8 cellular contexts compared by ENCODE assay signal in the genomic region with DNA sequence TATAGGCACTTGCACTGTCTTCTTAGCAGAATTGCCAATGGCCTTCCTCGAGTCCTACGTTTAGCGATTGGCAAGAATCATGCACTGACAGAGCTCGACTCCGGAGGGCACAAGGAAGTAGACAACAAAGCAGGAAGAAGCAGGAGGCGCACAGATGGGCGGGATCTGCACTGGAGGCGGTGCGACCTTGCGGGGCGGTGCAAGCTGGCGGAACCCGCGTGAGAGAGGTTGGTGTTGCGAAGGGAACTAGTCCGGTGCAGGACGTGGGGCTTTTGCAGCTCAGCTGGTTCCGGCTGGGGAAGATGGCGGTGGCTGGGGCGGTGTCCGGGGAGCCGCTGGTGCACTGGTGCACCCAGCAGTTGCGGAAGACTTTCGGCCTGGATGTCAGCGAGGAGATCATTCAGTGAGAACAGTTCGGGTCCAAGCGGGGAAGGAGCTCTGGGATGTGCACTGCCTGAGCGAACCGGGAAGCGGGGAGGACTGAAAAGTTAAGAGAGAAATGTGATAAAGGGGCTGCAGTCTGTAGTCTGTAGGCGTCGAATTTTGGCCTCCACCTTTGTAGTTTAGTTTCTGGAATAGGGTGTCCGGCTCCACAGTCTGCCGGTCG. TPM values are rescaled to one million over a fixed set of nuclear protein-coding genes. Genes with fewer than 3 reads are reported as not detected.
DNase-seq lines count a peak whose midpoint lies in the region; ATAC-seq and TF ChIP-seq lines count a peak whose summit lies in the region.

TRIP4 (plus strand) TSS at position 275 of the 607 bp plus-strand sequence; CDS start at position 303, 28 bp downstream.

- H3K27me3 ChIP-seq in testis, result no peaks in the 10 kb centered on the region

- intact Hi-C loops in testis (cut with DNase I; ENCODE audit: low total_unique reads), result no loop called here

- no peaks in the 10 kb centered on the region for H3K9me3 Mint-ChIP-seq in activated naive CD4-positive, alpha-beta T cell treated with anti-CD3 and anti-CD28 coated beads, Interleukin-2, amount 50 U/mL, for 24 hours

- POLR2A ChIA-PET in HEK293T (lab: Yijun Ruan, JAX), result interaction anchor here (0.6 to 2.2 kb wide), 10 partner anchors 9 to 1147 kb away, joined by 3 to 7 read pairs (median 4); partner anchors contain the start of genes PPIB and ZNF609

- peak within 1 kb of the TSS; percentile 74 to 79 for H3K4me3 ChIP-seq in testis

- H3K4me1 Mint-ChIP-seq in activated naive CD4-positive, alpha-beta T cell treated with anti-CD3 and anti-CD28 coated beads, Interleukin-2, amount 50 U/mL, for 24 hours, result peaks cover 17% of the 10 kb centered on the region

- H3K4me3 Mint-ChIP-seq in activated naive CD4-positive, alpha-beta T cell treated with anti-CD3 and anti-CD28 coated beads, Interleukin-2, amount 50 U/mL, for 24 hours, result peak within 1 kb of the TSS; percentile 95

- peaks cover 4% of the 10 kb centered on the region for H3K36me3 Mint-ChIP-seq in activated naive CD4-positive, alpha-beta T cell treated with anti-CD3 and anti-CD28 coated beads, Interleukin-2, amount 50 U/mL, for 24 hours

- H3K27ac Mint-ChIP-seq in activated naive CD4-positive, alpha-beta T cell treated with anti-CD3 and anti-CD28 coated beads, Interleukin-2, amount 50 U/mL, for 24 hours, result peak within 1 kb of the TSS; percentile 89

- no peak for TF ChIP-seq POLR2A in testis (IDR thresholded peaks at IDR 0.05)

- no peaks in the 10 kb centered on the region for H3K9me3 ChIP-seq in testis

- ATAC-seq in SK-N-SH treated with all-trans-retinoic acid at 6 μM for 48 hours (peak; percentile 100), omental fat pad (ENCODE audit: low FRiP score) (peak; percentile 99)

- H3K27ac ChIP-seq in testis, result peak within 1 kb of the TSS; percentile 8 to 78

- peak; percentile 95 for DNase-seq in GM03348 (ENCODE audit: low spot score)
- DNase-seq in HEK293T (ENCODE audit: extremely low spot score), result peak; percentile 85
- DNase-seq in MV-4-11 (lab: John Stamatoyannopoulos, UW), result peak; percentile 97
- DNase-seq in glomerular visceral epithelial cell (ENCODE audit: extremely low spot score), result peak; percentile 97
- DNase-seq in omental fat pad (ENCODE audit: low spot score), result peak; percentile 77
- peak; percentile 97 for DNase-seq in testis

- no peaks in the 10 kb centered on the region for H3K36me3 ChIP-seq in testis (ENCODE audit: low read depth, missing control alignments)

- H3K27me3 Mint-ChIP-seq in activated naive CD4-positive, alpha-beta T cell treated with anti-CD3 and anti-CD28 coated beads, Interleukin-2, amount 50 U/mL, for 24 hours, result no peaks in the 10 kb centered on the region

- CTCF ChIA-PET in HEK293T (lab: Yijun Ruan, JAX), result no interaction called here

- TF ChIP-seq CTCF in omental fat pad (IDR thresholded peaks at IDR 0.05) (no peak), testis (IDR thresholded peaks at IDR 0.05) (peak in 1 of 3 experiments; percentile 16)

- H3K4me1 ChIP-seq in testis, result no peaks in the 10 kb centered on the region

- 1% methylated on average over 35 of the region's 35 CpGs for WGBS in testis, 2 donors

TF ChIP-seq in HEK293T, 16 proteins besides CTCF, POLR2A, EP300 and RAD21:
- TF ChIP-seq FOXM1 (IDR thresholded peaks at IDR 0.05; ENCODE audit: borderline replicate concordance) (peak; percentile 86; the same call in 1 of the 2 replicates), BHLHE40 (IDR thresholded peaks at IDR 0.05; ENCODE audit: borderline replicate concordance) (no peak), ELF4 (IDR thresholded peaks at IDR 0.05) (peak; percentile 77), HDGF (IDR thresholded peaks at IDR 0.05; ENCODE audit: borderline replicate concordance) (no peak), SUZ12 (IDR thresholded peaks at IDR 0.05) (no peak), ZNF384 (IDR thresholded peaks at IDR 0.05) (0 out of 2 replicates have a peak, but pooled peaks have one; percentile 8), SP1 (IDR thresholded peaks at IDR 0.05) (no peak), FOXA1 (IDR thresholded peaks at IDR 0.05) (no peak), ARNT (IDR thresholded peaks at IDR 0.05) (no peak), TARDBP (IDR thresholded peaks at IDR 0.05) (no peak), CTBP1 (IDR thresholded peaks at IDR 0.05; ENCODE audit: borderline replicate concordance) (peak; percentile 92), FOXK2 (IDR thresholded peaks at IDR 0.05) (no peak), LEF1 (IDR thresholded peaks at IDR 0.05; ENCODE audit: borderline replicate concordance) (no peak; the same call in 1 of the 2 replicates), NFRKB (IDR thresholded peaks at IDR 0.05) (peak; percentile 74), L3MBTL2 (conservative IDR thresholded peaks at IDR 0.05) (peak; percentile 85)
- TF ChIP-seq, protein P1, sequence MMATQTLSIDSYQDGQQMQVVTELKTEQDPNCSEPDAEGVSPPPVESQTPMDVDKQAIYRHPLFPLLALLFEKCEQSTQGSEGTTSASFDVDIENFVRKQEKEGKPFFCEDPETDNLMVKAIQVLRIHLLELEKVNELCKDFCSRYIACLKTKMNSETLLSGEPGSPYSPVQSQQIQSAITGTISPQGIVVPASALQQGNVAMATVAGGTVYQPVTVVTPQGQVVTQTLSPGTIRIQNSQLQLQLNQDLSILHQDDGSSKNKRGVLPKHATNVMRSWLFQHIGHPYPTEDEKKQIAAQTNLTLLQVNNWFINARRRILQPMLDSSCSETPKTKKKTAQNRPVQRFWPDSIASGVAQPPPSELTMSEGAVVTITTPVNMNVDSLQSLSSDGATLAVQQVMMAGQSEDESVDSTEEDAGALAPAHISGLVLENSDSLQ (IDR thresholded peaks at IDR 0.05), result peak; percentile 56

TF ChIP-seq in SK-N-SH treated with all-trans-retinoic acid at 6 μM for 48 hours, 23 proteins besides CTCF, POLR2A, EP300 and RAD21 (continues in another document):
- TF ChIP-seq TCF4 (CRISPR knock-in tag; IDR thresholded peaks at IDR 0.05; ENCODE audit: borderline replicate concordance), result 0 out of 2 replicates have a peak, but pooled peaks have one; percentile 41
- TF ChIP-seq CSRNP3 (CRISPR knock-in tag; IDR thresholded peaks at IDR 0.05), result no peak
- TF ChIP-seq, protein P2, sequence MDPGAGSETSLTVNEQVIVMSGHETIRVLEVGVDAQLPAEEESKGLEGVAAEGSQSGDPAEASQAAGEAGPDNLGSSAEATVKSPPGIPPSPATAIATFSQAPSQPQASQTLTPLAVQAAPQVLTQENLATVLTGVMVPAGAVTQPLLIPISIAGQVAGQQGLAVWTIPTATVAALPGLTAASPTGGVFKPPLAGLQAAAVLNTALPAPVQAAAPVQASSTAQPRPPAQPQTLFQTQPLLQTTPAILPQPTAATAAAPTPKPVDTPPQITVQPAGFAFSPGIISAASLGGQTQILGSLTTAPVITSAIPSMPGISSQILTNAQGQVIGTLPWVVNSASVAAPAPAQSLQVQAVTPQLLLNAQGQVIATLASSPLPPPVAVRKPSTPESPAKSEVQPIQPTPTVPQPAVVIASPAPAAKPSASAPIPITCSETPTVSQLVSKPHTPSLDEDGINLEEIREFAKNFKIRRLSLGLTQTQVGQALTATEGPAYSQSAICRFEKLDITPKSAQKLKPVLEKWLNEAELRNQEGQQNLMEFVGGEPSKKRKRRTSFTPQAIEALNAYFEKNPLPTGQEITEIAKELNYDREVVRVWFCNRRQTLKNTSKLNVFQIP (CRISPR knock-in tag; IDR thresholded peaks at IDR 0.05; ENCODE audit: borderline replicate concordance, low read depth), result no peak
- no peak for TF ChIP-seq SNAI2 (CRISPR knock-in tag; IDR thresholded peaks at IDR 0.05)
- TF ChIP-seq ARNTL (CRISPR knock-in tag; IDR thresholded peaks at IDR 0.05; ENCODE audit: borderline replicate concordance, low read depth), result no peak
- TF ChIP-seq GLIS3 (CRISPR knock-in tag; IDR thresholded peaks at IDR 0.05), result no peak
- peak; percentile 23; the same call in 1 of the 2 replicates for TF ChIP-seq ZFP30 (CRISPR knock-in tag; IDR thresholded peaks at IDR 0.05)
- TF ChIP-seq ESRRG (CRISPR knock-in tag; IDR thresholded peaks at IDR 0.05), result no peak
- no peak for TF ChIP-seq BACH2 (CRISPR knock-in tag; IDR thresholded peaks at IDR 0.05; ENCODE audit: borderline replicate concordance)
- peak; percentile 78 for TF ChIP-seq TSHZ2 (CRISPR knock-in tag; IDR thresholded peaks at IDR 0.05)
- TF ChIP-seq ZNF8 (CRISPR knock-in tag; IDR thresholded peaks at IDR 0.05), result no peak

RNA-seq across cellular contexts. Expression of gene TRIP4, which starts in this region (rescaled TPM):
- 10 to 100 TPM in 2 of 4 donors, 1 to 10 TPM in 2; 9.0 to 20.0 (median 11.4) TPM for total RNA-seq in omental fat pad
- total RNA-seq in testis, result 10 to 100 TPM; 17.1 to 19.4 TPM
- polyA plus RNA-seq in testis (ENCODE audit: insufficient read depth, low read depth, low replicate concordance), result 23.4 TPM

Comparison
In these comparisons a context has a peak if more than half of its experiments do, and no peak if none do; other contexts are left out.
1. Peak in every context shown above with its lines: DNase-seq, ATAC-seq, H3K4me3 ChIP-seq and H3K27ac ChIP-seq.